30 cellular contexts compared by ENCODE assay signal in the genomic region with DNA sequence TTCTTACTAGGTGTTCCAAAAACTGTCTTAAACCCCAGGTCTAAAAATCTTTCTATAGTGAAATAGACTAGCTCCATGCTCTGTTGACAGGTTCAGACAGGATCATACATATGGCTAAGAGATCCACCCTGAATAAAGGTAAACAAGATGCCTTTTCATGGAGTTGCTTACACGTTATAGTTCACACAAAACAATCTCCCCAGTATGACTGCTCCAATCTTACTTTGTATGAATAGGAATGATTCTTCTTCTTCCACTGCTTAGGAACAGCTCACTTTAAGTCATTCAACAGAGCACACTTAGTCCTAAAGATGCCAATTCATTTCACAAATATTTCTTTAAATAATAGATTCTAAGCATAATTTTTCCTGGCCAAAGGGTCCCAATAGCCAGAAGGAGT. TPM values are rescaled to one million over a fixed set of nuclear protein-coding genes. Genes with fewer than 3 reads are reported as not detected.
DNase-seq lines count a peak whose midpoint lies in the region; ATAC-seq and TF ChIP-seq lines count a peak whose summit lies in the region.
"Had no signal": no experiment of that assay in that cellular context is flagged by ENCODE, and none has a peak within 500 bp of the region (broad histone marks: within the 10 kb centered on the region; RNA-seq: fewer than 3 reads in every experiment).

No MANE protein-coding gene starts in this region.

- H3K27ac Mint-ChIP-seq in activated CD4-positive, alpha-beta T cell treated with anti-CD3 and anti-CD28 coated beads for 36 hours, result peak overlapping the region; percentile 29
- peak overlapping the region in 2 of 3 donors; percentile 60 for H3K27ac Mint-ChIP-seq in CD4-positive, CD25-positive, alpha-beta regulatory T cell
- H3K27ac Mint-ChIP-seq in T-helper 17 cell, result no peak overlapping the region
- H3K27ac Mint-ChIP-seq: WTC11 had no signal

- H3K27me3 Mint-ChIP-seq in activated CD4-positive, alpha-beta T cell treated with anti-CD3 and anti-CD28 coated beads for 36 hours, result no peaks in the 10 kb centered on the region
- no peaks in the 10 kb centered on the region for H3K27me3 Mint-ChIP-seq in CD4-positive, CD25-positive, alpha-beta regulatory T cell
- H3K27me3 Mint-ChIP-seq in T-helper 17 cell, result no peaks in the 10 kb centered on the region

- CTCF ChIA-PET in activated CD4-positive, alpha-beta T cell treated with anti-CD3 and anti-CD28 coated beads for 36 hours (lab: Charles Lee), result interaction anchor here (0.6 to 1.4 kb wide), 4 partner anchors 14 to 110 kb away, joined by 3 to 7 read pairs (median 4); no protein-coding TSS in a partner anchor

- TF ChIP-seq CTCF in epithelial cell of esophagus (IDR thresholded peaks at IDR 0.05; ENCODE audit: insufficient read depth, low read depth, low read length, missing control alignments), result no peak

- H3K4me1 ChIP-seq in CD4-positive, CD25-positive, alpha-beta regulatory T cell (ENCODE audit: control insufficient read depth, insufficient read depth, low read length, poor library complexity, severe bottlenecking), result peaks cover 15% of the 10 kb centered on the region
- H3K4me1 ChIP-seq: Peyer's patch, psoas muscle, testis had no signal

- no peaks in the 10 kb centered on the region for H3K9me3 Mint-ChIP-seq in activated CD4-positive, alpha-beta T cell treated with anti-CD3 and anti-CD28 coated beads for 36 hours (ENCODE audit: low read depth)
- H3K9me3 Mint-ChIP-seq in CD4-positive, CD25-positive, alpha-beta regulatory T cell, result no peaks in the 10 kb centered on the region
- H3K9me3 Mint-ChIP-seq: WTC11 had no signal

- POLR2A ChIA-PET in activated CD4-positive, alpha-beta T cell treated with anti-CD3 and anti-CD28 coated beads for 36 hours (lab: Charles Lee), result no interaction called here

- H3K9me3 ChIP-seq in CD4-positive, CD25-positive, alpha-beta regulatory T cell (ENCODE audit: control insufficient read depth in 2 of 2, low read length in 2 of 2), result no peaks in the 10 kb centered on the region
- no peaks in the 10 kb centered on the region for H3K9me3 ChIP-seq in T-helper 17 cell (ENCODE audit: control insufficient read depth, low read length, poor library complexity, severe bottlenecking)
- H3K9me3 ChIP-seq: MG63, neutrophil, Peyer's patch, psoas muscle, testis had no signal

- peaks cover 84% of the 10 kb centered on the region for H3K36me3 ChIP-seq in CD4-positive, CD25-positive, alpha-beta regulatory T cell (ENCODE audit: control insufficient read depth, insufficient read depth, low read length)

- no peak overlapping the region for H3K27ac ChIP-seq in CD4-positive, CD25-positive, alpha-beta regulatory T cell (ENCODE audit: insufficient read depth, low read length, poor library complexity, severe bottlenecking)
- H3K27ac ChIP-seq: foreskin keratinocyte, hepatocyte, neutrophil, Peyer's patch, psoas muscle, testis had no signal

- no peaks in the 10 kb centered on the region for H3K27me3 ChIP-seq in CD4-positive, CD25-positive, alpha-beta regulatory T cell (ENCODE audit: control insufficient read depth, insufficient read depth, low read length)
- H3K27me3 ChIP-seq: foreskin keratinocyte, hepatocyte, MG63, neutrophil, Peyer's patch, testis had no signal

- H3K36me3 Mint-ChIP-seq in activated CD4-positive, alpha-beta T cell treated with anti-CD3 and anti-CD28 coated beads for 36 hours (ENCODE audit: low read depth), result peaks cover 52% of the 10 kb centered on the region
- H3K36me3 Mint-ChIP-seq in CD4-positive, CD25-positive, alpha-beta regulatory T cell, result peaks cover 41% of the 10 kb centered on the region
- H3K36me3 Mint-ChIP-seq in T-helper 17 cell (ENCODE audit: low read depth), result peaks cover 5% of the 10 kb centered on the region

- in situ Hi-C loops in SK-MEL-5 (cut with HindIII; ENCODE audit: low pct_unique_long_range_greater_than_20kb, low sequenced_read_pairs), result no loop called here

- H3K4me1 Mint-ChIP-seq in activated CD4-positive, alpha-beta T cell treated with anti-CD3 and anti-CD28 coated beads for 36 hours, result peaks cover 43% of the 10 kb centered on the region
- peaks cover 26 to 46% (median 32%) of the 10 kb centered on the region in 4 donors for H3K4me1 Mint-ChIP-seq in CD4-positive, CD25-positive, alpha-beta regulatory T cell
- H3K4me1 Mint-ChIP-seq in T-helper 17 cell, result peaks cover 28% of the 10 kb centered on the region
- H3K4me1 Mint-ChIP-seq: WTC11 had no signal

- intact Hi-C loops in activated CD4-positive, alpha-beta T cell treated with anti-CD3 and anti-CD28 coated beads for 36 hours (cut with DNase I, micrococcal nuclease), result no loop called here

- no peak for DNase-seq in activated CD4-positive, alpha-beta T cell treated with anti-CD3 and anti-CD28 coated beads for 36 hours
- no peak for DNase-seq in activated CD4-positive, alpha-beta T cell treated with anti-CD3 and anti-CD28 coated beads for 48 hours
- DNase-seq in CD4-positive, CD25-positive, alpha-beta regulatory T cell, result no peak
- DNase-seq in SK-MEL-5 (ENCODE audit: low read depth, low spot score) (peak; percentile 66), epithelial cell of esophagus (ENCODE audit: low read depth) (peak; percentile 52), T-helper 17 cell (no peak), ureter (ENCODE audit: low spot score) (no peak)
- DNase-seq: activated CD4-positive, alpha-beta T cell treated with anti-CD3 and anti-CD28 coated beads, Interleukin-2, amount 50 U/mL, for 48 hours; activated CD8-positive, alpha-beta memory T cell treated with anti-CD3 and anti-CD28 coated beads, Interleukin-2, amount 50 U/mL, for 48 hours; activated effector memory CD4-positive, alpha-beta T cell treated with anti-CD3 and anti-CD28 coated beads, Interleukin-2, amount 50 U/mL, for 16 hours; AML-193; H7; left cardiac atrium; MG63; NCI-H1105 treated with DMSO at 0.1 percent for 48 hours; NCI-H2029; NCI-H526; NK-92 treated with Interleukin-12 subunit alpha and Interleukin-12 subunit beta, amount 100 ng/mL, for 24 hours; Peyer's patch; psoas muscle; SIG-M5; stimulated activated CD4-positive, alpha-beta T cell treated with anti-CD3 and anti-CD28 coated beads, Interleukin-4, amount 100 ng/mL, for 4 hours; stimulated activated naive CD4-positive, alpha-beta T cell; SW 1271; testis had no signal

- no peak overlapping the region for H3K4me3 ChIP-seq in CD4-positive, CD25-positive, alpha-beta regulatory T cell (ENCODE audit: low read depth, low read length)
- no peak overlapping the region for H3K4me3 ChIP-seq in epithelial cell of esophagus (ENCODE audit: low read length)
- H3K4me3 ChIP-seq: hepatocyte, MG63, Peyer's patch, psoas muscle, testis had no signal

- H3K4me3 Mint-ChIP-seq in activated CD4-positive, alpha-beta T cell treated with anti-CD3 and anti-CD28 coated beads for 36 hours, result no peak overlapping the region
- no peak overlapping the region for H3K4me3 Mint-ChIP-seq in CD4-positive, CD25-positive, alpha-beta regulatory T cell
- no peak overlapping the region for H3K4me3 Mint-ChIP-seq in T-helper 17 cell
- H3K4me3 Mint-ChIP-seq: WTC11 had no signal

- ATAC-seq in activated CD4-positive, alpha-beta T cell treated with anti-CD3 and anti-CD28 coated beads for 36 hours, result no peak
- no peak for ATAC-seq in CD4-positive, CD25-positive, alpha-beta regulatory T cell (ENCODE audit: low read depth in 2 of 2)
- ATAC-seq in T-helper 17 cell, result no peak
- ATAC-seq in GM21367 (IDR thresholded peaks at IDR 0.05; ENCODE audit: unreplicated experiment), result no peak
- ATAC-seq: left cardiac atrium, psoas muscle, WTC11 had no signal

RNA-seq across cellular contexts. Expression of a gene that starts 16.0 kb away (rescaled TPM):
- 10 to 100 TPM; 54.0 to 57.4 TPM for total RNA-seq in activated CD4-positive, alpha-beta T cell treated with anti-CD3 and anti-CD28 coated beads for 36 hours
- total RNA-seq in CD4-positive, CD25-positive, alpha-beta regulatory T cell, result 106 TPM
- polyA plus RNA-seq in CD4-positive, CD25-positive, alpha-beta regulatory T cell, result 1 to 10 TPM; 3.5 to 4.7 (median 4.6) TPM
- total RNA-seq in SK-MEL-5 (2014; rRNA removed; shearing (Covaris generic)), result 15.5 and 17.6 TPM in 2 replicates
- 9.5 and 14.3 TPM in 2 replicates for polyA plus RNA-seq in SK-MEL-5 (2015; cell fraction: cytosol; rRNA removed)
- 24.7 and 30.3 TPM in 2 replicates for polyA plus RNA-seq in SK-MEL-5 (2015; cell fraction: nucleus; rRNA removed)
- total RNA-seq in T-helper 17 cell (100 to 1,000 TPM in 1 of 2 donors, 10 to 100 TPM in 1; 92.8 to 100 TPM), ureter (88.7 TPM)

Comparison
In these comparisons a context has a peak if more than half of its experiments do, and no peak if none do; other contexts are left out.
1. DNase-seq: peak in SK-MEL-5 (single experiment) and epithelial cell of esophagus (single experiment); none in activated CD4-positive, alpha-beta T cell treated with anti-CD3 and anti-CD28 coated beads for 36 hours (single experiment), activated CD4-positive, alpha-beta T cell treated with anti-CD3 and anti-CD28 coated beads for 48 hours (single experiment), CD4-positive, CD25-positive, alpha-beta regulatory T cell (0 of 3), T-helper 17 cell (0 of 3) and ureter (single experiment).